ENCODE assay signal across 10 cellular contexts in genomic region chr16:22122239-22122638, GRCh38. TPM values are rescaled to one million over a fixed set of nuclear protein-coding genes. Genes with fewer than 3 reads are reported as not detected.
"Had no signal": no experiment of that assay in that cellular context is flagged by ENCODE, and none has a peak within 500 bp of the region (broad histone marks: within the 10 kb centered on the region; RNA-seq: fewer than 3 reads in every experiment).

No MANE protein-coding gene starts in this region.

- H3K27ac Mint-ChIP-seq: IgD-negative memory B cell had no signal

- ATAC-seq: K562 had no signal

- H3K4me3 ChIP-seq: K562 had no signal

- FAIRE-seq: HTR-8/SVneo, K562 had no signal

- DNase-seq: IMR-90, KBM-7, KG1 had no signal

- H3K9ac ChIP-seq: KMS-11 had no signal

- H3K27ac ChIP-seq: HL-60, KMS-11 had no signal

- H3K27me3 Mint-ChIP-seq: IgD-negative memory B cell had no signal

- H3K4me2 ChIP-seq: KMS-11 had no signal

- H3K36me3 Mint-ChIP-seq: IgD-negative memory B cell had no signal

RNA-seq across cellular contexts. Expression of gene VWA3A, which starts 29.9 kb away (rescaled TPM):
- total RNA-seq: HT-29, HT1080, IMR-90, K562 had no signal
- polyA plus RNA-seq: IgD-negative memory B cell, IMR-90, K562 had no signal

RNA-seq across cellular contexts. Expression of gene SDR42E2, which starts 40.1 kb away (rescaled TPM):
- total RNA-seq: HT1080, IMR-90 had no signal
- polyA plus RNA-seq: IMR-90 had no signal
